In the genomic region with DNA sequence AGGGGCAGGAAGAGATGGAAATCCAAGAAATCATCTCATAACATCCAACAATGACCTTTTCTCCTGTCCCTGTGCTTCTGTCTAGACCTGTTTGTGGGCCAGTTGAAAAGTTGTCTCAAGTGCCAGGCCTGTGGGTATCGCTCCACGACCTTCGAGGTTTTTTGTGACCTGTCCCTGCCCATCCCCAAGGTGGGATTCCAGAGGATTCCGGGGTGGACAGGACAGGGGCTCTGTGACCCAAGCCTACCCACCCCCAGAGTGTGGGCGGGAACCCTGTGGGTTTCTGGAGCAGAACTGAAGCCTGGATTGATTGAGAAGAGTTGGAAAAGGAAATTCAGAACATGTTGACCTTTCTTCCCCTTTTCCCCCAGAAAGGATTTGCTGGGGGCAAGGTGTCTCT, we compare ENCODE assay signal across 18 cellular contexts. TPM values are rescaled to one million over a fixed set of nuclear protein-coding genes. Genes with fewer than 3 reads are reported as not detected.
A peak's percentile ranks its signal among the peaks of the same experiment; 100 is the strongest.
DNase-seq lines count a peak whose midpoint lies in the region; ATAC-seq and TF ChIP-seq lines count a peak whose summit lies in the region.
"Had no signal": no experiment of that assay in that cellular context is flagged by ENCODE, and none has a peak within 500 bp of the region (broad histone marks: within the 10 kb centered on the region; RNA-seq: fewer than 3 reads in every experiment).

No MANE protein-coding gene starts in this region.

- H3K27me3 Mint-ChIP-seq in CD8-positive, alpha-beta memory T cell, result no peaks in the 10 kb centered on the region
- H3K27me3 Mint-ChIP-seq in neural crest cell (ENCODE audit: low read depth), result no peaks in the 10 kb centered on the region

- no peaks in the 10 kb centered on the region for H3K9me3 Mint-ChIP-seq in CD8-positive, alpha-beta memory T cell
- no peaks in the 10 kb centered on the region for H3K9me3 Mint-ChIP-seq in neural crest cell
- H3K9me3 Mint-ChIP-seq: activated naive CD4-positive, alpha-beta T cell treated with anti-CD3 and anti-CD28 coated beads for 36 hours had no signal

- peaks cover 0 to 72% (median 16%) of the 10 kb centered on the region in 3 donors for H3K36me3 Mint-ChIP-seq in CD8-positive, alpha-beta memory T cell
- peaks cover 3% of the 10 kb centered on the region for H3K36me3 Mint-ChIP-seq in neural crest cell (ENCODE audit: low read depth)

- H3K36me3 ChIP-seq in BLaER1 treated with 17β-estradiol and CSF1 and Interleukin-3, amounts not matched to agents 10 nM and 100 nM, result peaks cover 20 to 61% (median 43%) of the 10 kb centered on the region in 11 experiments
- peaks cover 10% of the 10 kb centered on the region for H3K36me3 ChIP-seq in CD8-positive, alpha-beta memory T cell (ENCODE audit: insufficient read depth, low read length)
- no peaks in the 10 kb centered on the region for H3K36me3 ChIP-seq in breast epithelium

- H3K27ac Mint-ChIP-seq in CD8-positive, alpha-beta memory T cell, result peak overlapping the region in 7 of 8 donors; percentile 75 to 100 (median 98)
- no peak overlapping the region for H3K27ac Mint-ChIP-seq in neural crest cell (ENCODE audit: unreplicated experiment)
- H3K27ac Mint-ChIP-seq: activated naive CD4-positive, alpha-beta T cell treated with anti-CD3 and anti-CD28 coated beads for 36 hours had no signal

- no peak for DNase-seq in CD8-positive, alpha-beta memory T cell
- DNase-seq in breast epithelium (ENCODE audit: low spot score in 2 of 2) (no peak), neural crest cell (ENCODE audit: low read depth, low spot score) (no peak), NCI-H82 (lab: John Stamatoyannopoulos, UW) (no peak), occipital lobe (lab: John Stamatoyannopoulos, UW) (no peak)
- DNase-seq: activated naive CD4-positive, alpha-beta T cell treated with anti-CD3 and anti-CD28 coated beads for 36 hours; DMS153; gastrocnemius medialis; GF-D8; NCI-H2081 treated with DMSO at 0.1 percent for 48 hours; NCI-H524; SHP77; stimulated activated CD4-positive, alpha-beta T cell treated with anti-CD3 and anti-CD28 coated beads, Interleukin-4, amount 100 ng/mL, for 24 hours; testis had no signal

- H3K27me3 ChIP-seq in BLaER1 treated with 17β-estradiol and CSF1 and Interleukin-3, amounts not matched to agents 10 nM and 100 nM, result no peaks in the 10 kb centered on the region
- no peaks in the 10 kb centered on the region for H3K27me3 ChIP-seq in CD8-positive, alpha-beta memory T cell (ENCODE audit: insufficient read depth, low read length, poor library complexity, severe bottlenecking)
- no peaks in the 10 kb centered on the region for H3K27me3 ChIP-seq in breast epithelium
- H3K27me3 ChIP-seq: BLaER1, gastrocnemius medialis, testis had no signal

- no peak overlapping the region for H3K4me3 ChIP-seq in BLaER1 treated with 17β-estradiol and CSF1 and Interleukin-3, amounts not matched to agents 10 nM and 100 nM
- no peak overlapping the region for H3K4me3 ChIP-seq in CD8-positive, alpha-beta memory T cell (ENCODE audit: low read length)
- no peak overlapping the region for H3K4me3 ChIP-seq in breast epithelium
- H3K4me3 ChIP-seq: BLaER1, gastrocnemius medialis, testis had no signal

- TF ChIP-seq POLR2A in breast epithelium (IDR thresholded peaks at IDR 0.05), result no peak

- ATAC-seq in HG03097 (IDR thresholded peaks at IDR 0.05; ENCODE audit: low FRiP score, unreplicated experiment), result no peak
- ATAC-seq: gastrocnemius medialis had no signal

- H3K4me2 ChIP-seq in BLaER1 treated with 17β-estradiol and CSF1 and Interleukin-3, amounts not matched to agents 10 nM and 100 nM, result no peak overlapping the region; a peak in 1 of 22 replicates
- H3K4me2 ChIP-seq: BLaER1, KMS-11 had no signal

- H4K20me1 ChIP-seq in BLaER1 treated with 17β-estradiol and CSF1 and Interleukin-3, amounts not matched to agents 10 nM and 100 nM, result no peaks in the 10 kb centered on the region; a peak in 1 of 22 replicates
- H4K20me1 ChIP-seq: BLaER1 had no signal

- TF ChIP-seq CTCF in breast epithelium (IDR thresholded peaks at IDR 0.05) (no peak), neural crest cell (conservative IDR thresholded peaks at IDR 0.05) (no peak)

- intact Hi-C loops in breast epithelium (cut with DNase I; ENCODE audit: low total_unique reads), result no loop called here

- CTCF ChIA-PET in CD8-positive, alpha-beta memory T cell (lab: Charles Lee), result interaction anchor here (3.6 to 4.9 kb wide), 2 partner anchors 9 to 27 kb away, joined by 42 to 44 read pairs; a partner anchor contains a TSS

- H3K9me3 ChIP-seq in BLaER1 treated with 17β-estradiol and CSF1 and Interleukin-3, amounts not matched to agents 10 nM and 100 nM (replicated peaks in 1 of 11), result no peaks in the 10 kb centered on the region
- no peaks in the 10 kb centered on the region for H3K9me3 ChIP-seq in CD8-positive, alpha-beta memory T cell (ENCODE audit: low read length)
- H3K9me3 ChIP-seq in breast epithelium, result no peaks in the 10 kb centered on the region
- H3K9me3 ChIP-seq: BLaER1, gastrocnemius medialis, testis had no signal

- peak overlapping the region in 3 of 7 donors; percentile 3 to 94 (median 53) for H3K4me3 Mint-ChIP-seq in CD8-positive, alpha-beta memory T cell
- peak overlapping the region; percentile 94 for H3K4me3 Mint-ChIP-seq in neural crest cell
- H3K4me3 Mint-ChIP-seq: activated naive CD4-positive, alpha-beta T cell treated with anti-CD3 and anti-CD28 coated beads for 36 hours had no signal

- peak overlapping the region in 1 of 11 experiments; percentile 1; a peak in 1 of 22 replicates for H3K27ac ChIP-seq in BLaER1 treated with 17β-estradiol and CSF1 and Interleukin-3, amounts not matched to agents 10 nM and 100 nM
- H3K27ac ChIP-seq in CD8-positive, alpha-beta memory T cell (ENCODE audit: low read depth, low read length), result no peak overlapping the region
- H3K27ac ChIP-seq in breast epithelium, result peak overlapping the region; percentile 8 to 93
- H3K27ac ChIP-seq: BLaER1, testis had no signal

- peak overlapping the region in 6 of 11 experiments; percentile 3 to 86 (median 42); a peak in 5 of 22 replicates for H3K9ac ChIP-seq in BLaER1 treated with 17β-estradiol and CSF1 and Interleukin-3, amounts not matched to agents 10 nM and 100 nM
- H3K9ac ChIP-seq: BLaER1, KMS-11 had no signal

- H3K4me1 Mint-ChIP-seq in CD8-positive, alpha-beta memory T cell, result peaks cover 54 to 87% (median 85%) of the 10 kb centered on the region in 3 donors
- H3K4me1 Mint-ChIP-seq in neural crest cell, result peaks cover 55% of the 10 kb centered on the region

- peaks cover 43 to 74% (median 56%) of the 10 kb centered on the region in 10 experiments for H3K4me1 ChIP-seq in BLaER1 treated with 17β-estradiol and CSF1 and Interleukin-3, amounts not matched to agents 10 nM and 100 nM
- H3K4me1 ChIP-seq in CD8-positive, alpha-beta memory T cell (ENCODE audit: insufficient read depth, low read length), result peaks cover 44% of the 10 kb centered on the region
- H3K4me1 ChIP-seq in breast epithelium, result peaks cover 4 to 18% of the 10 kb centered on the region in 2 donors

- POLR2A ChIA-PET in CD8-positive, alpha-beta memory T cell (lab: Charles Lee), result no interaction called here

RNA-seq across cellular contexts. Expression of a gene that starts 2.4 kb away (rescaled TPM):
- 10 to 100 TPM; 24.4 to 31.3 TPM for total RNA-seq in CD8-positive, alpha-beta memory T cell
- polyA plus RNA-seq in CD8-positive, alpha-beta memory T cell, result 17.6 TPM
- 10 to 100 TPM; 19.5 to 26.8 (median 25.2) TPM for total RNA-seq in breast epithelium
- 48.3 and 48.6 TPM in 2 replicates for total RNA-seq in neural crest cell
- total RNA-seq in occipital lobe, result 25.4 TPM

RNA-seq across cellular contexts. Expression of a gene that starts 4.5 kb away (rescaled TPM):
- 10 to 100 TPM; 26.1 to 27.4 TPM for total RNA-seq in CD8-positive, alpha-beta memory T cell
- polyA plus RNA-seq in CD8-positive, alpha-beta memory T cell, result 28.3 TPM
- 10 to 100 TPM; 11.7 to 26.9 (median 24.9) TPM for total RNA-seq in breast epithelium
- 41.6 and 45.2 TPM in 2 replicates for total RNA-seq in neural crest cell
- total RNA-seq in occipital lobe, result 10.6 TPM

RNA-seq across cellular contexts. Expression of a gene that starts 10.0 kb away (rescaled TPM):
- total RNA-seq in CD8-positive, alpha-beta memory T cell, result 100 to 1,000 TPM; 109 to 118 TPM
- polyA plus RNA-seq in CD8-positive, alpha-beta memory T cell, result 174 TPM
- total RNA-seq in breast epithelium (10 to 100 TPM; 76.0 to 90.3 (median 87.5) TPM), neural crest cell (77.2 and 80.9 TPM in 2 replicates), occipital lobe (99.4 TPM)

RNA-seq across cellular contexts. Expression of a gene that starts 13.5 kb away (rescaled TPM):
- 10 to 100 TPM; 59.4 to 60.9 TPM for total RNA-seq in CD8-positive, alpha-beta memory T cell
- polyA plus RNA-seq in CD8-positive, alpha-beta memory T cell, result 58.9 TPM
- total RNA-seq in breast epithelium (10 to 100 TPM; 23.4 to 41.3 (median 29.4) TPM), neural crest cell (50.6 and 53.2 TPM in 2 replicates), occipital lobe (21.4 TPM)

RNA-seq across cellular contexts. Expression of a gene that starts 31.3 kb away (rescaled TPM):
- 10 to 100 TPM; 41.0 to 41.9 TPM for total RNA-seq in CD8-positive, alpha-beta memory T cell
- 30.0 TPM for polyA plus RNA-seq in CD8-positive, alpha-beta memory T cell
- total RNA-seq in breast epithelium, result 10 to 100 TPM; 28.7 to 39.0 (median 37.6) TPM
- total RNA-seq in neural crest cell, result 35.1 and 36.2 TPM in 2 replicates
- total RNA-seq in occipital lobe, result 26.8 TPM
